In genomic region chr13:65034266-65034665, GRCh38 we compare ENCODE assay signal across 23 cellular contexts.
"Had no signal": no experiment of that assay in that cellular context is flagged by ENCODE, and none has a peak within 500 bp of the region (broad histone marks: within the 10 kb centered on the region; RNA-seq: fewer than 3 reads in every experiment).

No MANE protein-coding gene starts in this region.

- H3K4me1 ChIP-seq: SJSA1 had no signal

- DNase-seq: activated B cell treated with CpG ODN at 0.5 μM for 24 hours; activated CD4-positive, alpha-beta T cell treated with anti-CD3 and anti-CD28 coated beads for 1 hour; activated CD4-positive, alpha-beta T cell treated with anti-CD3 and anti-CD28 coated beads, Interleukin-2, amount 10 ng/mL, durations not matched to agents 24 days and 14 days; activated CD4-positive, alpha-beta T cell treated with anti-CD3 and anti-CD28 coated beads, Interleukin-2, amount 50 U/mL, for 48 hours; activated naive CD4-positive, alpha-beta T cell treated with anti-CD3 and anti-CD28 coated beads for 36 hours; activated T-cell treated with anti-CD3 and anti-CD28 coated beads, Interleukin-2, amount 50 U/mL, for 72 hours; amygdala; Kasumi-1; KBM-7; NCI-H1048; NCI-H1694; NCI-H2029; NCI-H345; NCI-H510A; NCI-H526 treated with DMSO at 0.1 percent for 48 hours; NCI-H82; T-helper 17 cell; T-helper 9 cell had no signal

- ATAC-seq: activated T-cell treated with anti-CD3 and anti-CD28 coated beads, Interleukin-2, amount 50 U/mL, for 72 hours; T-helper 17 cell had no signal

- H3K27me3 Mint-ChIP-seq: activated B cell treated with CpG ODN at 0.5 μM for 24 hours; activated CD4-positive, alpha-beta T cell treated with anti-CD3 and anti-CD28 coated beads, Interleukin-2, amount 10 ng/mL, durations not matched to agents 24 days and 14 days; activated naive CD8-positive, alpha-beta T cell; central memory CD8-positive, alpha-beta T cell; T-helper 17 cell had no signal

- H3K4me1 Mint-ChIP-seq: activated B cell treated with CpG ODN at 0.5 μM for 24 hours; activated CD4-positive, alpha-beta T cell treated with anti-CD3 and anti-CD28 coated beads, Interleukin-2, amount 10 ng/mL, durations not matched to agents 24 days and 14 days; brain; central memory CD8-positive, alpha-beta T cell; T-helper 17 cell had no signal

- H3K36me3 ChIP-seq: SJSA1 had no signal

- H3K27ac Mint-ChIP-seq: activated B cell treated with CpG ODN at 0.5 μM for 24 hours; activated CD4-positive, alpha-beta T cell treated with anti-CD3 and anti-CD28 coated beads, Interleukin-2, amount 10 ng/mL, durations not matched to agents 24 days and 14 days; activated naive CD4-positive, alpha-beta T cell treated with anti-CD3 and anti-CD28 coated beads for 36 hours; activated naive CD8-positive, alpha-beta T cell; activated T-cell treated with anti-CD3 and anti-CD28 coated beads, Interleukin-2, amount 50 U/mL, for 72 hours; activated T-helper 2 cell treated with anti-CD3 and anti-CD28 coated beads, Interferon-gamma antibody, Interleukin-2, Interleukin-4, amounts not matched to agents 10 μg/mL and 5 μg/mL and 100 μg/mL, durations not matched to agents 14 hours and 24 hours and 36 hours; brain; T-helper 17 cell had no signal

- H3K4me3 ChIP-seq: SJSA1 had no signal

- H3K27ac ChIP-seq: SJSA1 had no signal

- H3K9me3 Mint-ChIP-seq: brain had no signal

- H3K36me3 Mint-ChIP-seq: activated naive CD8-positive, alpha-beta T cell; brain had no signal

- H3K27me3 ChIP-seq: SJSA1 had no signal

- H3K9me3 ChIP-seq: SJSA1 had no signal

- H3K4me3 Mint-ChIP-seq: activated B cell treated with CpG ODN at 0.5 μM for 24 hours; activated CD4-positive, alpha-beta T cell treated with anti-CD3 and anti-CD28 coated beads, Interleukin-2, amount 10 ng/mL, durations not matched to agents 24 days and 14 days; activated naive CD4-positive, alpha-beta T cell treated with anti-CD3 and anti-CD28 coated beads for 36 hours; activated naive CD8-positive, alpha-beta T cell; activated T-cell treated with anti-CD3 and anti-CD28 coated beads, Interleukin-2, amount 50 U/mL, for 72 hours; brain; central memory CD8-positive, alpha-beta T cell; T-helper 17 cell had no signal
